ENCODE assay signal across 14 cellular contexts in genomic region chr1:116265931-116266863, GRCh38.
"Had no signal": no experiment of that assay in that cellular context is flagged by ENCODE, and none has a peak within 500 bp of the region (broad histone marks: within the 10 kb centered on the region; RNA-seq: fewer than 3 reads in every experiment).

No MANE protein-coding gene starts in this region.

- FAIRE-seq: frontal cortex had no signal

- DNase-seq: activated CD8-positive, alpha-beta T cell treated with anti-CD3 and anti-CD28 coated beads for 36 hours; activated effector memory CD4-positive, alpha-beta T cell treated with anti-CD3 and anti-CD28 coated beads, Interleukin-2, amount 50 U/mL, for 16 hours; activated T-cell treated with anti-CD3 and anti-CD28 coated beads, Interleukin-2, amount 50 U/mL, for 48 hours; adrenal gland; effector CD8-positive, alpha-beta T cell; head of caudate nucleus; naive thymus-derived CD8-positive, alpha-beta T cell; stimulated activated CD4-positive, alpha-beta T cell treated with anti-CD3 and anti-CD28 coated beads, Interleukin-2, amount 100 ng/mL, for 48 hours; uterus had no signal

- H3K9me3 ChIP-seq: adrenal gland, tibial nerve, uterus had no signal

- H3K27ac ChIP-seq: adrenal gland, tibial nerve, uterus, VCaP had no signal

- H3K27me3 ChIP-seq: adrenal gland, tibial nerve, uterus had no signal

- H3K4me1 ChIP-seq: adrenal gland, tibial nerve, uterus had no signal

- ATAC-seq: activated CD8-positive, alpha-beta T cell treated with anti-CD3 and anti-CD28 coated beads for 36 hours; left lobe of liver; naive thymus-derived CD8-positive, alpha-beta T cell; stimulated activated memory B cell treated with anti-CD40 and anti-IgM and Interleukin-4, amounts not matched to agents 10 μg/mL and 1 μg/mL and 100 μg/mL, for 72 hours had no signal

- H3K36me3 ChIP-seq: adrenal gland, tibial nerve, uterus had no signal

- H3K4me3 ChIP-seq: adrenal gland, tibial nerve, uterus had no signal
